In genomic region chr3:149494022-149494758, GRCh38 we compare ENCODE assay signal across 9 cellular contexts. TPM values are rescaled to one million over a fixed set of nuclear protein-coding genes. Genes with fewer than 3 reads are reported as not detected.
DNase-seq lines count a peak whose midpoint lies in the region; ATAC-seq and TF ChIP-seq lines count a peak whose summit lies in the region.
"Had no signal": no experiment of that assay in that cellular context is flagged by ENCODE, and none has a peak within 500 bp of the region (broad histone marks: within the 10 kb centered on the region; RNA-seq: fewer than 3 reads in every experiment).

No MANE protein-coding gene starts in this region.

- H3K4me3 Mint-ChIP-seq in CD4-positive, CD25-positive, alpha-beta regulatory T cell = no peak overlapping the region
- H3K4me3 Mint-ChIP-seq in activated naive CD8-positive, alpha-beta T cell treated with anti-CD3 and anti-CD28 coated beads for 36 hours = no peak overlapping the region
- H3K4me3 Mint-ChIP-seq: naive B cell had no signal

- H3K4me3 ChIP-seq in CD4-positive, CD25-positive, alpha-beta regulatory T cell (ENCODE audit: low read depth, low read length) = no peak overlapping the region
- H3K4me3 ChIP-seq in right atrium auricular region = no peak overlapping the region
- H3K4me3 ChIP-seq in sigmoid colon = no peak overlapping the region

- peak in 2 of 3 donors; percentile 2 to 31 for DNase-seq in CD4-positive, CD25-positive, alpha-beta regulatory T cell
- DNase-seq in GM20000 (ENCODE audit: low spot score) = peak; percentile 45
- peak; percentile 41 to 88 for DNase-seq in NCI-H526 (lab: John Stamatoyannopoulos, UW)
- DNase-seq in activated naive CD8-positive, alpha-beta T cell treated with anti-CD3 and anti-CD28 coated beads for 36 hours = peak; percentile 18
- DNase-seq in right atrium auricular region (ENCODE audit: low spot score) = no peak
- peak; percentile 80 for DNase-seq in sigmoid colon
- no peak for DNase-seq in stimulated activated naive CD4-positive, alpha-beta T cell treated with Interleukin-2 at 50 U/mL for 16 hours (lab: John Stamatoyannopoulos, UW)
- no peak for DNase-seq in NK-92 (lab: John Stamatoyannopoulos, UW; ENCODE audit: unreplicated experiment)
- DNase-seq: naive B cell had no signal

- TF ChIP-seq POLR2A in sigmoid colon (IDR thresholded peaks at IDR 0.05) = no peak

- H3K27ac ChIP-seq in CD4-positive, CD25-positive, alpha-beta regulatory T cell (ENCODE audit: insufficient read depth, low read length, poor library complexity, severe bottlenecking) = no peak overlapping the region
- H3K27ac ChIP-seq in right atrium auricular region (no peak overlapping the region), sigmoid colon (no peak overlapping the region)

- H3K27me3 Mint-ChIP-seq in CD4-positive, CD25-positive, alpha-beta regulatory T cell = peaks cover 13% of the 10 kb centered on the region
- peaks cover 27% of the 10 kb centered on the region for H3K27me3 Mint-ChIP-seq in activated naive CD8-positive, alpha-beta T cell treated with anti-CD3 and anti-CD28 coated beads for 36 hours

- no peaks in the 10 kb centered on the region for H3K36me3 ChIP-seq in CD4-positive, CD25-positive, alpha-beta regulatory T cell (ENCODE audit: control insufficient read depth, insufficient read depth, low read length)
- H3K36me3 ChIP-seq in right atrium auricular region (no peaks in the 10 kb centered on the region), sigmoid colon (no peaks in the 10 kb centered on the region)

- TF ChIP-seq CTCF in GM20000 (IDR thresholded peaks at IDR 0.05; ENCODE audit: extremely low read depth, missing control alignments) (peak; percentile 66), right atrium auricular region (IDR thresholded peaks at IDR 0.05) (peak; percentile 74 to 86), sigmoid colon (IDR thresholded peaks at IDR 0.05) (peak; percentile 68 to 81 (median 76))

- ATAC-seq in CD4-positive, CD25-positive, alpha-beta regulatory T cell (ENCODE audit: low read depth in 2 of 2) = no peak

- TF ChIP-seq EP300 in sigmoid colon (IDR thresholded peaks at IDR 0.05) = no peak

- H3K36me3 Mint-ChIP-seq in CD4-positive, CD25-positive, alpha-beta regulatory T cell = no peaks in the 10 kb centered on the region
- H3K36me3 Mint-ChIP-seq in activated naive CD8-positive, alpha-beta T cell treated with anti-CD3 and anti-CD28 coated beads for 36 hours = no peaks in the 10 kb centered on the region
- H3K36me3 Mint-ChIP-seq: naive B cell had no signal

- no peaks in the 10 kb centered on the region for H3K4me1 Mint-ChIP-seq in CD4-positive, CD25-positive, alpha-beta regulatory T cell
- H3K4me1 Mint-ChIP-seq in activated naive CD8-positive, alpha-beta T cell treated with anti-CD3 and anti-CD28 coated beads for 36 hours = no peaks in the 10 kb centered on the region

- H3K9me3 ChIP-seq in CD4-positive, CD25-positive, alpha-beta regulatory T cell (ENCODE audit: control insufficient read depth in 2 of 2, low read length in 2 of 2) = no peaks in the 10 kb centered on the region
- H3K9me3 ChIP-seq in right atrium auricular region (no peaks in the 10 kb centered on the region), sigmoid colon (no peaks in the 10 kb centered on the region)

- H3K27me3 ChIP-seq in CD4-positive, CD25-positive, alpha-beta regulatory T cell (ENCODE audit: control insufficient read depth, insufficient read depth, low read length) = peaks cover 2% of the 10 kb centered on the region
- H3K27me3 ChIP-seq in right atrium auricular region (no peaks in the 10 kb centered on the region), sigmoid colon (no peaks in the 10 kb centered on the region)

- intact Hi-C loops in sigmoid colon (cut with DNase I) = loop anchor here (2.0 to 10.0 kb wide), 2 partner anchors 277 to 369 kb away; partner anchors contain the start of gene HPS3

- peaks cover 0 to 3% (median 0%) of the 10 kb centered on the region in 7 donors for H3K9me3 Mint-ChIP-seq in CD4-positive, CD25-positive, alpha-beta regulatory T cell
- H3K9me3 Mint-ChIP-seq in activated naive CD8-positive, alpha-beta T cell treated with anti-CD3 and anti-CD28 coated beads for 36 hours = no peaks in the 10 kb centered on the region

- no peaks in the 10 kb centered on the region for H3K4me1 ChIP-seq in CD4-positive, CD25-positive, alpha-beta regulatory T cell (ENCODE audit: control insufficient read depth, insufficient read depth, low read length, poor library complexity, severe bottlenecking)
- H3K4me1 ChIP-seq in right atrium auricular region (peaks cover 0 to 3% of the 10 kb centered on the region in 2 donors), sigmoid colon (no peaks in the 10 kb centered on the region)

- no peak overlapping the region for H3K27ac Mint-ChIP-seq in CD4-positive, CD25-positive, alpha-beta regulatory T cell
- no peak overlapping the region for H3K27ac Mint-ChIP-seq in activated naive CD8-positive, alpha-beta T cell treated with anti-CD3 and anti-CD28 coated beads for 36 hours

- WGBS in sigmoid colon, 2 donors = 37 to 41% methylated on average over 11 of the region's 11 CpGs

RNA-seq across cellular contexts. Expression of gene TM4SF4, which starts 19.7 kb away (rescaled TPM):
- total RNA-seq in CD4-positive, CD25-positive, alpha-beta regulatory T cell = not detected
- not detected for polyA plus RNA-seq in CD4-positive, CD25-positive, alpha-beta regulatory T cell
- total RNA-seq in activated naive CD8-positive, alpha-beta T cell treated with anti-CD3 and anti-CD28 coated beads for 36 hours = not detected
- total RNA-seq in right atrium auricular region = not detected
- total RNA-seq in sigmoid colon = 10 to 100 TPM in 2 of 4 donors, 1 to 10 TPM in 2; 4.1 to 17.1 (median 10.6) TPM
- 1 to 10 TPM in 1 of 3 donors, under 1 TPM in 1, not detected in 1; 0.92 to 5.8 TPM for polyA plus RNA-seq in sigmoid colon

Comparison
In these comparisons a context has a peak if more than half of its experiments do, and no peak if none do; other contexts are left out.
1. DNase-seq: peak in CD4-positive, CD25-positive, alpha-beta regulatory T cell (2 of 3), GM20000 (single experiment), NCI-H526 (2 of 2), activated naive CD8-positive, alpha-beta T cell treated with anti-CD3 and anti-CD28 coated beads for 36 hours (single experiment) and sigmoid colon (single experiment); none in right atrium auricular region (single experiment), stimulated activated naive CD4-positive, alpha-beta T cell treated with Interleukin-2 at 50 U/mL for 16 hours (single experiment) and NK-92 (single experiment).
2. Peak in every context shown above with its lines, with median percentiles within 50 percentile points of each other: CTCF ChIP-seq.